In genomic region chr12:51341259-51342007, GRCh38 we compare ENCODE assay signal across 8 cellular contexts. TPM values are rescaled to one million over a fixed set of nuclear protein-coding genes. Genes with fewer than 3 reads are reported as not detected.
DNase-seq lines count a peak whose midpoint lies in the region; ATAC-seq, FAIRE-seq and TF ChIP-seq lines count a peak whose summit lies in the region.

No MANE protein-coding gene starts in this region.

- TF ChIP-seq EP300 in H1 (IDR thresholded peaks at IDR 0.05; ENCODE audit: borderline replicate concordance in 1 of 2, low read depth in 2 of 2, low read length in 2 of 2) = no peak

- CTCF ChIA-PET in CD8-positive, alpha-beta memory T cell (lab: Charles Lee) = interaction anchor here (0.7 to 5.2 kb wide), 47 partner anchors 10 to 576 kb away, joined by 3 to 67 read pairs (median 5); partner anchors contain the start of genes BIN2, CSRNP2, DAZAP2 and SLC11A2
- CTCF ChIA-PET in H1 (lab: Charles Lee; ENCODE audit: partially characterized antibody) = interaction anchor here (0.6 to 7.3 kb wide), 71 partner anchors 9 to 1757 kb away, joined by 3 to 119 read pairs (median 5); partner anchors contain the start of genes BIN2, GALNT6, POU6F1 and SMAGP

- WGBS in H1 (ENCODE audit: extremely low coverage in 1 of 2, insufficient coverage in 1 of 2, insufficient read length in 1 of 2, insufficient replicate concordance in 2 of 2, low coverage in 1 of 2, low lambda C conversion rate in 2 of 2, missing lambda C conversion rate in 1 of 2), 2 experiments = 38% methylated on average over 9 of the region's 9 CpGs; no CpG with 5 or more reads in 1 of the 2 experiments

- no peak overlapping the region for H3K18ac ChIP-seq in H1 (ENCODE audit: extremely low read depth, low read length)

- no peak overlapping the region for H3K56ac ChIP-seq in H1 (replicated peaks; ENCODE audit: insufficient read length, low read depth, low read length)

- H3K4me3 ChIP-seq in CD8-positive, alpha-beta memory T cell (ENCODE audit: low read length) = no peak overlapping the region
- peak overlapping the region in 1 of 4 experiments; percentile 37; a peak in 2 of 8 replicates for H3K4me3 ChIP-seq in H1 (ENCODE audit: extremely low read depth in 1 of 4, insufficient read depth in 2 of 4, low read depth in 3 of 4, low read length in 4 of 4)

- no peaks in the 10 kb centered on the region for H3K79me1 ChIP-seq in H1 (ENCODE audit: low read depth, low read length)

- no peaks in the 10 kb centered on the region for H3K79me2 ChIP-seq in H1 (ENCODE audit: control insufficient read depth in 1 of 2, insufficient read depth in 2 of 2, low read length in 2 of 2)

- peak; percentile 71 for FAIRE-seq in H1 (lab: Jason Lieb, UNC)

- no peak overlapping the region for H4K91ac ChIP-seq in H1 (replicated peaks; ENCODE audit: insufficient read length, low read length)

- H3K36me3 ChIP-seq in CD8-positive, alpha-beta memory T cell (ENCODE audit: insufficient read depth, low read length) = no peaks in the 10 kb centered on the region
- H3K36me3 ChIP-seq in H1 (ENCODE audit: control insufficient read depth in 2 of 4, insufficient read depth in 4 of 4, low read length in 3 of 4) = no peaks in the 10 kb centered on the region

- peak overlapping the region; percentile 54; the same call in 1 of the 2 replicates for H2BK5ac ChIP-seq in H1 (ENCODE audit: low read depth, low read length)

- no peak overlapping the region for H3K27ac ChIP-seq in CD8-positive, alpha-beta memory T cell (ENCODE audit: low read depth, low read length)
- H3K27ac ChIP-seq in H1 (ENCODE audit: low read depth, low read length) = no peak overlapping the region

- 0 out of 2 replicates have a peak overlapping the region, but pooled peaks have one; percentile 95 for H2BK15ac ChIP-seq in H1 (ENCODE audit: low read length)

- H3K27me3 Mint-ChIP-seq in CD8-positive, alpha-beta memory T cell = no peaks in the 10 kb centered on the region
- H3K27me3 Mint-ChIP-seq in mesothelial cell of epicardium (ENCODE audit: low read depth) = no peaks in the 10 kb centered on the region

- H2BK20ac ChIP-seq in H1 (ENCODE audit: low read length) = no peak overlapping the region

- ATAC-seq in HG02885 (IDR thresholded peaks at IDR 0.05; ENCODE audit: poor library complexity, unreplicated experiment) (peak; percentile 50), HG03520 (IDR thresholded peaks at IDR 0.05; ENCODE audit: unreplicated experiment) (no peak)

- H4K20me1 ChIP-seq in H1 (replicated peaks in 1 of 2; ENCODE audit: control insufficient read depth in 1 of 2, insufficient read depth in 2 of 2, low read length in 2 of 2) = no peaks in the 10 kb centered on the region

- peak; percentile 98 for TF ChIP-seq RAD21 in H1 (IDR thresholded peaks at IDR 0.05 in 1 of 2, conservative IDR thresholded peaks at IDR 0.05 in 1 of 2; ENCODE audit: low read depth in 2 of 2, low read length in 2 of 2)

- no peaks in the 10 kb centered on the region for H3K36me3 Mint-ChIP-seq in CD8-positive, alpha-beta memory T cell
- no peaks in the 10 kb centered on the region for H3K36me3 Mint-ChIP-seq in mesothelial cell of epicardium

- H3K4ac ChIP-seq in H1 (replicated peaks; ENCODE audit: insufficient read length, low read depth, low read length) = no peak overlapping the region

- no peak for TF ChIP-seq POLR2A in H1 (IDR thresholded peaks at IDR 0.05; ENCODE audit: control extremely low read depth in 1 of 2, low read depth in 2 of 2, low read length in 2 of 2)

- DNase-seq in CD8-positive, alpha-beta memory T cell = peak; percentile 39 to 77 (median 67)
- DNase-seq in NCI-H82 (lab: John Stamatoyannopoulos, UW) (peak; percentile 82), H1 (ENCODE audit: low read depth in 1 of 2, low spot score in 2 of 2) (peak in 1 of 2 experiments; percentile 79), mesothelial cell of epicardium (ENCODE audit: low spot score in 2 of 2, unreplicated experiment in 2 of 2) (peak in 1 of 2 experiments; percentile 68)
- peak; percentile 46 to 56 for DNase-seq in activated CD8-positive, alpha-beta memory T cell treated with anti-CD3 and anti-CD28 coated beads for 4 hours (ENCODE audit: low read depth in 2 of 2)
- peak; percentile 43 for DNase-seq in stimulated activated CD8-positive, alpha-beta memory T cell treated with anti-CD3 and anti-CD28 coated beads, Interleukin-4, amount 100 ng/mL, for 24 hours (ENCODE audit: low read depth)

- H2BK120ac ChIP-seq in H1 (replicated peaks; ENCODE audit: low read depth, low read length) = no peak overlapping the region

- peaks cover 7 to 11% (median 7%) of the 10 kb centered on the region in 3 donors for H3K4me1 Mint-ChIP-seq in CD8-positive, alpha-beta memory T cell
- H3K4me1 Mint-ChIP-seq in mesothelial cell of epicardium = peaks cover 22% of the 10 kb centered on the region

- peak overlapping the region; percentile 96 for H2BK12ac ChIP-seq in H1 (ENCODE audit: low read depth, low read length)

- no peaks in the 10 kb centered on the region for H3K9me3 Mint-ChIP-seq in CD8-positive, alpha-beta memory T cell
- H3K9me3 Mint-ChIP-seq in mesothelial cell of epicardium = no peaks in the 10 kb centered on the region

- TF ChIP-seq CTCF in H1 (IDR thresholded peaks at IDR 0.05; ENCODE audit: control extremely low read depth in 1 of 3, insufficient read depth in 1 of 3, low read depth in 1 of 3, low read length in 3 of 3) = peak; percentile 58 to 99 (median 88)
- TF ChIP-seq CTCF in mesothelial cell of epicardium (IDR thresholded peaks at IDR 0.05; ENCODE audit: unreplicated experiment) = peak; percentile 97

- no peak overlapping the region for H4K5ac ChIP-seq in H1 (ENCODE audit: insufficient read length, low read depth, low read length)

- H3K23me2 ChIP-seq in H1 (ENCODE audit: low read depth, low read length) = no peaks in the 10 kb centered on the region

- H3K23ac ChIP-seq in H1 (ENCODE audit: insufficient read length) = no peak overlapping the region

- H3K9me3 ChIP-seq in CD8-positive, alpha-beta memory T cell (ENCODE audit: low read length) = no peaks in the 10 kb centered on the region
- no peaks in the 10 kb centered on the region for H3K9me3 ChIP-seq in H1 (ENCODE audit: insufficient read depth in 2 of 2, low read depth in 1 of 2, low read length in 1 of 2)

- H2AK5ac ChIP-seq in H1 (ENCODE audit: low read depth, low read length) = no peak overlapping the region

- H3K27me3 ChIP-seq in CD8-positive, alpha-beta memory T cell (ENCODE audit: insufficient read depth, low read length, poor library complexity, severe bottlenecking) = no peaks in the 10 kb centered on the region
- no peaks in the 10 kb centered on the region for H3K27me3 ChIP-seq in H1 (replicated peaks in 1 of 4; ENCODE audit: control insufficient read depth in 3 of 4, extremely low read depth in 1 of 4, insufficient read depth in 3 of 4, low read length in 3 of 4)

- H3K14ac ChIP-seq in H1 (ENCODE audit: insufficient read length) = no peak overlapping the region

- no peak overlapping the region for H4K8ac ChIP-seq in H1 (ENCODE audit: extremely low read depth, insufficient read depth, low read length)

- H3K4me3 Mint-ChIP-seq in CD8-positive, alpha-beta memory T cell = peak overlapping the region in 6 of 7 donors; percentile 24 to 77 (median 58)
- peak overlapping the region; percentile 41 for H3K4me3 Mint-ChIP-seq in mesothelial cell of epicardium

- peak overlapping the region in 1 of 2 experiments; percentile 63; a peak in 3 of 4 replicates for H3K4me2 ChIP-seq in H1 (ENCODE audit: insufficient read depth in 1 of 2, low read depth in 2 of 2, low read length in 2 of 2)

- peak overlapping the region in 7 of 8 donors; percentile 5 to 92 (median 85) for H3K27ac Mint-ChIP-seq in CD8-positive, alpha-beta memory T cell
- no peak overlapping the region for H3K27ac Mint-ChIP-seq in mesothelial cell of epicardium

- H3K4me1 ChIP-seq in CD8-positive, alpha-beta memory T cell (ENCODE audit: insufficient read depth, low read length) = peaks cover 9% of the 10 kb centered on the region
- peaks cover 0 to 3% (median 2%) of the 10 kb centered on the region in 4 experiments; a peak in 3 of 7 replicates for H3K4me1 ChIP-seq in H1 (replicated peaks in 1 of 4; ENCODE audit: control insufficient read depth in 3 of 4, insufficient read depth in 4 of 4, low read length in 3 of 4)

- peak overlapping the region; percentile 94 for H2AFZ ChIP-seq in H1 (ENCODE audit: low read length)

- H3K9ac ChIP-seq in H1 (replicated peaks in 1 of 4; ENCODE audit: extremely low read depth in 1 of 4, low read depth in 3 of 4, low read length in 3 of 4) = no peak overlapping the region

- POLR2A ChIA-PET in CD8-positive, alpha-beta memory T cell (lab: Charles Lee) = interaction anchor here (0.5 to 1.6 kb wide), 9 partner anchors 20 to 577 kb away, joined by 3 to 9 read pairs (median 3); partner anchors contain the start of genes ATF1, DAZAP2 and SMAGP
- POLR2A ChIA-PET in H1 (lab: Charles Lee; ENCODE audit: partially characterized antibody) = interaction anchor here (0.7 to 1.2 kb wide), 7 partner anchors 9 to 258 kb away, joined by 3 to 7 read pairs (median 3); partner anchors contain the start of gene CSRNP2

RNA-seq across cellular contexts. Expression of gene CELA1, which starts 5.0 kb away (rescaled TPM):
- not detected for total RNA-seq in CD8-positive, alpha-beta memory T cell
- 0.71 TPM for polyA plus RNA-seq in CD8-positive, alpha-beta memory T cell
- total RNA-seq in H1 (2021; fragmentation: NEBNext Ultra II Directional; extraction: Animal tissue kit (Norgen Biotek cat#: 25700)) = not detected in 2 replicates
- polyA plus RNA-seq in H1 (2011; rRNA removed) = 0.09 TPM in 1 of 2 replicates, not detected in the other
- polyA plus RNA-seq in H1 (2011; cell fraction: cytosol; rRNA removed) = not detected
- not detected for polyA plus RNA-seq in H1 (2011; cell fraction: nucleus; rRNA removed)
- polyA plus RNA-seq in H1 (2012, experiment 1 of 2) = not detected in 4 replicates
- not detected for polyA plus RNA-seq in H1 (2012, experiment 2 of 2)
- not detected for polyA plus RNA-seq in H1 (2013, experiment 1 of 2)
- polyA plus RNA-seq in H1 (2013, experiment 2 of 2) = not detected
- not detected in 2 replicates for polyA minus RNA-seq in H1 (2011; rRNA and poly(A)+ RNA removed)
- not detected for polyA minus RNA-seq in H1 (2011; cell fraction: cytosol; rRNA and poly(A)+ RNA removed)
- not detected for polyA minus RNA-seq in H1 (2011; cell fraction: nucleus; rRNA and poly(A)+ RNA removed)
- total RNA-seq in mesothelial cell of epicardium = not detected in 3 replicates

RNA-seq across cellular contexts. Expression of gene BIN2, which starts 17.5 kb away (rescaled TPM):
- 10 to 100 TPM; 55.9 to 57.3 TPM for total RNA-seq in CD8-positive, alpha-beta memory T cell
- 366 TPM for polyA plus RNA-seq in CD8-positive, alpha-beta memory T cell
- total RNA-seq in H1 (2021; fragmentation: NEBNext Ultra II Directional; extraction: Animal tissue kit (Norgen Biotek cat#: 25700)) = not detected in 2 replicates
- 0.05 TPM in 1 of 2 replicates, not detected in the other for polyA plus RNA-seq in H1 (2011; rRNA removed)
- 0.08 TPM for polyA plus RNA-seq in H1 (2011; cell fraction: cytosol; rRNA removed)
- polyA plus RNA-seq in H1 (2011; cell fraction: nucleus; rRNA removed) = not detected
- polyA plus RNA-seq in H1 (2012, experiment 1 of 2) = 0.13 TPM in 1 of 4 replicates, not detected in the others
- polyA plus RNA-seq in H1 (2012, experiment 2 of 2) = not detected
- polyA plus RNA-seq in H1 (2013, experiment 1 of 2) = 0.04 TPM
- 0.07 TPM for polyA plus RNA-seq in H1 (2013, experiment 2 of 2)
- polyA minus RNA-seq in H1 (2011; rRNA and poly(A)+ RNA removed) = 0.24 TPM in 1 of 2 replicates, not detected in the other
- polyA minus RNA-seq in H1 (2011; cell fraction: cytosol; rRNA and poly(A)+ RNA removed) = not detected
- not detected for polyA minus RNA-seq in H1 (2011; cell fraction: nucleus; rRNA and poly(A)+ RNA removed)
- 0.18 TPM in 1 of 3 replicates, not detected in the others for total RNA-seq in mesothelial cell of epicardium

RNA-seq across cellular contexts. Expression of gene GALNT6, which starts 49.8 kb away (rescaled TPM):
- total RNA-seq in CD8-positive, alpha-beta memory T cell = 10 to 100 TPM; 13.5 to 15.6 TPM
- 13.3 TPM for polyA plus RNA-seq in CD8-positive, alpha-beta memory T cell
- total RNA-seq in H1 (2021; fragmentation: NEBNext Ultra II Directional; extraction: Animal tissue kit (Norgen Biotek cat#: 25700)) = 10.7 and 12.5 TPM in 2 replicates
- polyA plus RNA-seq in H1 (2011; rRNA removed) = 5.8 and 11.1 TPM in 2 replicates
- 10.8 TPM for polyA plus RNA-seq in H1 (2011; cell fraction: cytosol; rRNA removed)
- 18.6 TPM for polyA plus RNA-seq in H1 (2011; cell fraction: nucleus; rRNA removed)
- 8.3 to 10.9 TPM (median 9.0 TPM) in 4 replicates for polyA plus RNA-seq in H1 (2012, experiment 1 of 2)
- polyA plus RNA-seq in H1 (2012, experiment 2 of 2) = 3.2 TPM
- polyA plus RNA-seq in H1 (2013, experiment 1 of 2) = 11.5 TPM
- 13.3 TPM for polyA plus RNA-seq in H1 (2013, experiment 2 of 2)
- 13.1 and 21.2 TPM in 2 replicates for polyA minus RNA-seq in H1 (2011; rRNA and poly(A)+ RNA removed)
- 10.8 TPM for polyA minus RNA-seq in H1 (2011; cell fraction: cytosol; rRNA and poly(A)+ RNA removed)
- 21.6 TPM for polyA minus RNA-seq in H1 (2011; cell fraction: nucleus; rRNA and poly(A)+ RNA removed)
- 12.8 to 14.3 TPM (median 13.8 TPM) in 3 replicates for total RNA-seq in mesothelial cell of epicardium

Comparison
In these comparisons a context has a peak if more than half of its experiments do, and no peak if none do; other contexts are left out.
1. RNA of gene BIN2, which starts 17.5 kb away (total RNA-seq): 55.9 to 57.3 TPM in CD8-positive, alpha-beta memory T cell; 0.18 TPM in mesothelial cell of epicardium and not detected in H1; every median in the first group is over 10 times any median in the second.